Comparison of ENCODE assay signal across 12 cellular contexts in genomic region chr6:169288591-169288990, GRCh38. TPM values are rescaled to one million over a fixed set of nuclear protein-coding genes. Genes with fewer than 3 reads are reported as not detected.
DNase-seq lines count a peak whose midpoint lies in the region; ATAC-seq and TF ChIP-seq lines count a peak whose summit lies in the region.
"Had no signal": no experiment of that assay in that cellular context is flagged by ENCODE, and none has a peak within 500 bp of the region (broad histone marks: within the 10 kb centered on the region; RNA-seq: fewer than 3 reads in every experiment).

No MANE protein-coding gene starts in this region.

- H3K9me3 ChIP-seq in breast epithelium, result no peaks in the 10 kb centered on the region
- H3K9me3 ChIP-seq in tibial artery, result no peaks in the 10 kb centered on the region

- TF ChIP-seq CTCF in breast epithelium (IDR thresholded peaks at IDR 0.05), result no peak
- no peak for TF ChIP-seq CTCF in tibial artery (IDR thresholded peaks at IDR 0.05)

- H3K36me3 ChIP-seq in breast epithelium, result no peaks in the 10 kb centered on the region
- no peaks in the 10 kb centered on the region for H3K36me3 ChIP-seq in tibial artery

- no peaks in the 10 kb centered on the region for H3K4me1 ChIP-seq in breast epithelium
- H3K4me1 ChIP-seq in tibial artery, result peaks cover 0 to 11% (median 0%) of the 10 kb centered on the region in 4 donors

- H3K4me3 ChIP-seq in breast epithelium (no peak overlapping the region), tibial artery (no peak overlapping the region)

- H3K27me3 ChIP-seq in breast epithelium, result no peaks in the 10 kb centered on the region
- H3K27me3 ChIP-seq in tibial artery, result no peaks in the 10 kb centered on the region

- no peak for TF ChIP-seq POLR2A in breast epithelium (IDR thresholded peaks at IDR 0.05)

- DNase-seq in HT1080 (ENCODE audit: low read depth) (peak; percentile 45), breast epithelium (ENCODE audit: low spot score in 2 of 2) (no peak), left ventricle myocardium superior (peak; percentile 53), tibial artery (peak; percentile 52 to 81), globus pallidus (ENCODE audit: low spot score) (no peak), medulla oblongata (ENCODE audit: extremely low spot score) (no peak)
- DNase-seq: activated CD4-positive, alpha-beta T cell treated with anti-CD3 and anti-CD28 coated beads, Interleukin-2, amount 10 ng/mL, durations not matched to agents 7 days and 5 days; COR-L47; NCI-H2171; retina; T-helper 1 cell had no signal

- intact Hi-C loops in breast epithelium (cut with DNase I; ENCODE audit: low total_unique reads) (no loop called here), left ventricle myocardium superior (cut with micrococcal nuclease) (no loop called here), tibial artery (cut with DNase I; ENCODE audit: low total_unique reads) (no loop called here)

- ATAC-seq in left ventricle myocardium superior (peak; percentile 57), HG03378 (IDR thresholded peaks at IDR 0.05; ENCODE audit: unreplicated experiment) (no peak)

- H3K27ac ChIP-seq in breast epithelium, result peak overlapping the region; percentile 76 to 93
- H3K27ac ChIP-seq in tibial artery, result peak overlapping the region; percentile 54 to 55

RNA-seq across cellular contexts. Expression of gene THBS2, which starts 34.9 kb away (rescaled TPM):
- total RNA-seq in HT1080 (2014; rRNA removed; shearing (Covaris generic)), result 19.9 TPM in 2 replicates
- polyA plus RNA-seq in HT1080 (2015; cell fraction: cytosol; rRNA removed), result 12.2 and 18.3 TPM in 2 replicates
- 98.3 and 108 TPM in 2 replicates for polyA plus RNA-seq in HT1080 (2015; cell fraction: nucleus; rRNA removed)
- 100 to 1,000 TPM in 1 of 3 donors, 10 to 100 TPM in 2; 31.9 to 145 (median 73.0) TPM for total RNA-seq in breast epithelium
- total RNA-seq in left ventricle myocardium superior, result 10.7 TPM
- total RNA-seq: activated CD4-positive, alpha-beta T cell treated with anti-CD3 and anti-CD28 coated beads, Interleukin-2, amount 10 ng/mL, durations not matched to agents 7 days and 5 days had no signal

Comparison
In these comparisons a context has a peak if more than half of its experiments do, and no peak if none do; other contexts are left out.
1. DNase-seq: peak in HT1080 (single experiment), left ventricle myocardium superior (single experiment) and tibial artery (2 of 2); none in breast epithelium (0 of 2), globus pallidus (single experiment) and medulla oblongata (single experiment).